In the genomic region with DNA sequence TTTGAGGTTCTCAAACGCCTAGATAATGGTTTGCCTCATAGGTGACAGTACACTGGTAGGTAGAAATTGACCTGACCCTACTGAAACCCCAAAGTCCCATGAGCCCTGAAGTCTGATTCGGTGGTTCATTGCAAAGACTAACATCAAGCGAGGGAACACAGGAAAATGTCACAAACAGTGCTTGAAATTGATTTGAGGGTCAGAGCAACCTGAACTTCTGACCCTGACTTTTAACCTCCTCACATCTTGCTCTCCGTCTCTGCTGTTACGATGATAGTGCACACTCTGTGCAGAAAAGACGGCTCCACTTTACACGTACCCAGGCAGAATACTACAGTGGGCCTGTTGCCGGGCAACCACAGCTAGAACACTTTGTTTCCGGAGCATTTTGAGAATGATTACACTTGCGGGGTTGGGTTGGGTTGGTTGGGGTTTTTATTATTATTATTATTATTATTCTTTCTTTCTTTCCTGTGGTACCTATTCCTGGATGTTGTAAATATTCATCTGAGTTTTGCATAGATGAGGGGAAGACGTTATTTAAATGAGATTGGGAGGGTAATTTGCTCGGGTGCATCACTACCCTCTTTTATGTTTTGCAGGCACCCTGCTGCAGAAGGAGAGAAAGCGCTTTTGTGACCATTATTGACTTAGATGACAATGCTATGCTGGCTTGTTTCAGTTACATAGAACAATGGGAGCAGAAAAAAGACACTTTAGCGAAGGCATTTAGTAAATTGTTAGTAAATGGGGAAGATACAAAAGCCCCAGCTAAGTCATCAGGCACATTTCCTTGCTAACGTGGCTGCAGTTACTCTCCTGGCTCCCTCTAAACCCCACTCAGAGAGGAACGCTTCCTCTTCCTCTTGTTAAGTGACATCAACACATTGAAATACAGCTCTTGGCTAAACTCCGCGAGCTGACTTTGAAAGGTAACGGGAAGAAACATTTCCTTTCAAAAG, we compare ENCODE assay signal across 11 cellular contexts.
DNase-seq lines count a peak whose midpoint lies in the region; ATAC-seq and TF ChIP-seq lines count a peak whose summit lies in the region.
"Had no signal": no experiment of that assay in that cellular context is flagged by ENCODE, and none has a peak within 500 bp of the region (broad histone marks: within the 10 kb centered on the region; RNA-seq: fewer than 3 reads in every experiment).

No MANE protein-coding gene starts in this region.

- H3K9me3 ChIP-seq in Karpas-422 (ENCODE audit: low read length) (no peaks in the 10 kb centered on the region), liver (ENCODE audit: control insufficient read depth in 4 of 4, low read length in 3 of 4) (no peaks in the 10 kb centered on the region)

- H3K4me3 ChIP-seq in AG10803 (ENCODE audit: low read length) (no peak overlapping the region), Karpas-422 (ENCODE audit: low read length) (peak overlapping the region; percentile 43; the same call in 1 of the 2 replicates), cardiac fibroblast (replicated peaks in 1 of 2; ENCODE audit: low read depth in 2 of 2, low read length in 2 of 2) (no peak overlapping the region), liver (ENCODE audit: low read depth in 1 of 3, low read length in 3 of 3) (no peak overlapping the region)

- TF ChIP-seq CTCF in AG10803 (conservative IDR thresholded peaks at IDR 0.05; ENCODE audit: low read length) (no peak), cardiac fibroblast (IDR thresholded peaks at IDR 0.05; ENCODE audit: low read depth, low read length) (no peak), liver (IDR thresholded peaks at IDR 0.05; ENCODE audit: low read depth, low read length, missing input control) (no peak)

- H4K20me1 ChIP-seq in Karpas-422 (ENCODE audit: insufficient read depth, low read depth, low read length), result no peaks in the 10 kb centered on the region

- peak overlapping the region; percentile 47 for H3K9ac ChIP-seq in Karpas-422 (ENCODE audit: low read length)
- H3K9ac ChIP-seq in liver (ENCODE audit: low read depth in 1 of 2, low read length in 2 of 2), result no peak overlapping the region

- peak overlapping the region; percentile 91 for H2AFZ ChIP-seq in Karpas-422 (ENCODE audit: low read length)

- H3K27me3 ChIP-seq in Karpas-422 (ENCODE audit: low read length) (no peaks in the 10 kb centered on the region), liver (ENCODE audit: control insufficient read depth in 4 of 4, insufficient read depth in 4 of 4, low read length in 3 of 4) (no peaks in the 10 kb centered on the region)

- no peak for ATAC-seq in HG03521 (IDR thresholded peaks at IDR 0.05; ENCODE audit: unreplicated experiment)
- ATAC-seq in HG02970 (IDR thresholded peaks at IDR 0.05; ENCODE audit: low FRiP score, unreplicated experiment), result no peak

- 60% methylated on average over 19 of the region's 19 CpGs for WGBS in liver

- H3K4me2 ChIP-seq in Karpas-422 (ENCODE audit: low read depth, low read length, poor library complexity, severe bottlenecking), result peak overlapping the region; percentile 61

- TF ChIP-seq RAD21 in liver (IDR thresholded peaks at IDR 0.05), result peak in 1 of 2 donors; percentile 25

- H3K79me2 ChIP-seq in Karpas-422 (ENCODE audit: low read length), result no peaks in the 10 kb centered on the region

- H3K9me2 ChIP-seq in Karpas-422 (replicated peaks; ENCODE audit: insufficient read depth, low read length), result no peaks in the 10 kb centered on the region

- peak; percentile 3 for DNase-seq in AG10803 (ENCODE audit: low read depth)
- DNase-seq in Karpas-422, result peak; percentile 64
- DNase-seq in cardiac fibroblast (ENCODE audit: low read depth in 2 of 2), result peak; percentile 18 to 34
- no peak for DNase-seq in HT-29 (ENCODE audit: low spot score)
- DNase-seq in DMS114 treated with DMSO at 0.1 percent for 48 hours (lab: John Stamatoyannopoulos, UW; ENCODE audit: unreplicated experiment), result no peak
- DNase-seq: activated CD4-positive, alpha-beta T cell treated with anti-CD3 and anti-CD28 coated beads, Interleukin-2, amount 10 ng/mL, durations not matched to agents 7 days and 5 days; CD4-positive, CD25-positive, alpha-beta regulatory T cell; NCI-H2171 treated with DMSO at 0.1 percent for 48 hours had no signal

- peak overlapping the region; percentile 77 for H3K27ac ChIP-seq in Karpas-422 (ENCODE audit: low read length)
- no peak overlapping the region for H3K27ac ChIP-seq in liver (ENCODE audit: low read depth in 1 of 2, low read length in 2 of 2)

- H3K4me1 ChIP-seq in Karpas-422 (ENCODE audit: low read length), result peaks cover 35% of the 10 kb centered on the region
- H3K4me1 ChIP-seq in liver (ENCODE audit: control insufficient read depth in 4 of 4, insufficient read depth in 4 of 4, low read length in 3 of 4), result no peaks in the 10 kb centered on the region

- H3K36me3 ChIP-seq in Karpas-422 (ENCODE audit: insufficient read depth, low read length), result no peaks in the 10 kb centered on the region
- H3K36me3 ChIP-seq in liver (ENCODE audit: control insufficient read depth in 4 of 4, insufficient read depth in 3 of 4, low read depth in 1 of 4, low read length in 3 of 4), result no peaks in the 10 kb centered on the region

TF ChIP-seq in liver, 16 proteins besides CTCF, POLR2A, EP300 and RAD21:
- peak; percentile 73 for TF ChIP-seq NR2F2 (IDR thresholded peaks at IDR 0.05)
- TF ChIP-seq YY1 (IDR thresholded peaks at IDR 0.05), result no peak
TF ChIP-seq in liver: peak in this region for 1.

Comparison
In these comparisons a context has a peak if more than half of its experiments do, and no peak if none do; other contexts are left out.
1. DNase-seq: peak in AG10803 (single experiment), Karpas-422 (single experiment) and cardiac fibroblast (2 of 2); none in HT-29 (single experiment) and DMS114 treated with DMSO at 0.1 percent for 48 hours (single experiment).